Comparison of ENCODE assay signal across 20 cellular contexts in genomic region chr3:126216416-126216815, GRCh38. TPM values are rescaled to one million over a fixed set of nuclear protein-coding genes. Genes with fewer than 3 reads are reported as not detected.
DNase-seq lines count a peak whose midpoint lies in the region; ATAC-seq and TF ChIP-seq lines count a peak whose summit lies in the region.
"Had no signal": no experiment of that assay in that cellular context is flagged by ENCODE, and none has a peak within 500 bp of the region (broad histone marks: within the 10 kb centered on the region; RNA-seq: fewer than 3 reads in every experiment).

No MANE protein-coding gene starts in this region.

- CTCF ChIA-PET in SK-N-SH (lab: Yijun Ruan, JAX), result interaction anchor here (0.8 to 2.6 kb wide), 2 partner anchors 18 to 82 kb away, joined by 3 to 9 read pairs; no protein-coding TSS in a partner anchor

- POLR2A ChIA-PET in SK-N-SH (lab: Yijun Ruan, JAX), result no interaction called here

- H3K79me2 ChIP-seq in SK-N-SH (ENCODE audit: insufficient read depth) (no peaks in the 10 kb centered on the region), smooth muscle cell (ENCODE audit: low read depth) (no peaks in the 10 kb centered on the region), GM23338 (replicated peaks; ENCODE audit: insufficient read depth) (no peaks in the 10 kb centered on the region)

- H3K27me3 ChIP-seq in SK-N-SH (ENCODE audit: insufficient read depth), result no peaks in the 10 kb centered on the region
- H3K27me3 ChIP-seq in smooth muscle cell (ENCODE audit: low read depth), result no peaks in the 10 kb centered on the region
- H3K27me3 ChIP-seq in GM23338 (ENCODE audit: insufficient read depth), result peaks cover 28% of the 10 kb centered on the region

- TF ChIP-seq CTCF in SK-N-SH (IDR thresholded peaks at IDR 0.05) (no peak), smooth muscle cell (IDR thresholded peaks at IDR 0.05; ENCODE audit: borderline replicate concordance, insufficient read depth, poor library complexity, severe bottlenecking) (no peak), GM23338 (conservative IDR thresholded peaks at IDR 0.05; ENCODE audit: low read depth in 2 of 2) (no peak)

- 60% methylated on average over 1 of the region's 1 CpG for WGBS in SK-N-SH (ENCODE audit: low lambda C conversion rate)
- WGBS in smooth muscle cell (ENCODE audit: low lambda C conversion rate), result 35% methylated on average over 1 of the region's 1 CpG

- H3K27ac Mint-ChIP-seq in natural killer cell treated with Interleukin-12 subunit alpha and Interleukin-12 subunit beta and Interleukin-15 and Interleukin-18, amount 100 ng/mL, for 72 hours, result no peak overlapping the region
- no peak overlapping the region for H3K27ac Mint-ChIP-seq in GM23338
- H3K27ac Mint-ChIP-seq: activated naive CD8-positive, alpha-beta T cell; CD8-positive, alpha-beta memory T cell; endodermal cell; H9; memory B cell; neural progenitor cell had no signal

- peaks cover 42 to 75% of the 10 kb centered on the region in 2 donors for H3K27me3 Mint-ChIP-seq in natural killer cell treated with Interleukin-12 subunit alpha and Interleukin-12 subunit beta and Interleukin-15 and Interleukin-18, amount 100 ng/mL, for 72 hours
- H3K27me3 Mint-ChIP-seq in GM23338 (ENCODE audit: insufficient read depth, low read depth, poor library complexity), result peaks cover 22% of the 10 kb centered on the region

- peak; percentile 60 for DNase-seq in HCEC 1CT
- no peak for DNase-seq in SK-N-SH
- DNase-seq in fibroblast of peridontal ligament (ENCODE audit: extremely low read depth), result peak; percentile 33
- DNase-seq in smooth muscle cell (lab: John Stamatoyannopoulos, UW; ENCODE audit: unreplicated experiment), result no peak
- no peak for DNase-seq in natural killer cell treated with Interleukin-12 subunit alpha and Interleukin-12 subunit beta and Interleukin-15 and Interleukin-18, amount 100 ng/mL, for 72 hours (ENCODE audit: low spot score)
- DNase-seq in GM23338 (ENCODE audit: low spot score), result no peak
- no peak for DNase-seq in activated effector memory CD4-positive, alpha-beta T cell treated with anti-CD3 and anti-CD28 coated beads, Interleukin-2, amount 50 U/mL, for 16 hours
- DNase-seq: CD8-positive, alpha-beta memory T cell; endodermal cell; H9; NCI-H1105; NCI-H2171; SIG-M5; sigmoid colon; stimulated activated CD4-positive, alpha-beta T cell treated with anti-CD3 and anti-CD28 coated beads, Interleukin-4, amount 100 ng/mL, for 1 hour had no signal

- H3K4me1 ChIP-seq in SK-N-SH (ENCODE audit: control insufficient read depth in 1 of 2, insufficient read depth in 2 of 2, low read depth in 1 of 2, low read length in 1 of 2) (peaks cover 4 to 7% of the 10 kb centered on the region in 2 experiments; a peak in 2 of 4 replicates), smooth muscle cell (ENCODE audit: low read depth) (no peaks in the 10 kb centered on the region), GM23338 (ENCODE audit: insufficient read depth) (peaks cover 12% of the 10 kb centered on the region)

- no peak for ATAC-seq in natural killer cell treated with Interleukin-12 subunit alpha and Interleukin-12 subunit beta and Interleukin-15 and Interleukin-18, amount 100 ng/mL, for 72 hours
- ATAC-seq in GM23338, result no peak
- ATAC-seq: GM12878 had no signal

- H3K36me3 Mint-ChIP-seq in natural killer cell treated with Interleukin-12 subunit alpha and Interleukin-12 subunit beta and Interleukin-15 and Interleukin-18, amount 100 ng/mL, for 72 hours, result no peaks in the 10 kb centered on the region
- no peaks in the 10 kb centered on the region for H3K36me3 Mint-ChIP-seq in GM23338 (ENCODE audit: low read depth)
- H3K36me3 Mint-ChIP-seq: activated naive CD8-positive, alpha-beta T cell; CD8-positive, alpha-beta memory T cell; memory B cell had no signal

- no peak for TF ChIP-seq EP300 in SK-N-SH (IDR thresholded peaks at IDR 0.05; ENCODE audit: borderline replicate concordance in 1 of 2, low read depth in 1 of 2, low read length in 1 of 2)

- H3K36me3 ChIP-seq in SK-N-SH (replicated peaks in 1 of 2; ENCODE audit: control insufficient read depth in 1 of 2, insufficient read depth in 2 of 2, low read length in 1 of 2), result no peaks in the 10 kb centered on the region
- no peaks in the 10 kb centered on the region for H3K36me3 ChIP-seq in smooth muscle cell (ENCODE audit: low read depth)
- no peaks in the 10 kb centered on the region for H3K36me3 ChIP-seq in GM23338 (ENCODE audit: insufficient read depth)
- H3K36me3 ChIP-seq: neural progenitor cell, sigmoid colon had no signal

- peaks cover 3% of the 10 kb centered on the region; the same call in 1 of the 2 replicates for H3K9me3 ChIP-seq in SK-N-SH
- no peaks in the 10 kb centered on the region for H3K9me3 ChIP-seq in smooth muscle cell (replicated peaks; ENCODE audit: low read depth)
- H3K9me3 ChIP-seq: sigmoid colon had no signal

- no peak for TF ChIP-seq RAD21 in SK-N-SH (IDR thresholded peaks at IDR 0.05; ENCODE audit: low read length)

- H3K4me3 Mint-ChIP-seq in natural killer cell treated with Interleukin-12 subunit alpha and Interleukin-12 subunit beta and Interleukin-15 and Interleukin-18, amount 100 ng/mL, for 72 hours, result no peak overlapping the region
- H3K4me3 Mint-ChIP-seq in GM23338, result no peak overlapping the region
- H3K4me3 Mint-ChIP-seq: activated naive CD8-positive, alpha-beta T cell; CD8-positive, alpha-beta memory T cell; endodermal cell; H9; memory B cell; neural progenitor cell had no signal

- H3F3A ChIP-seq in SK-N-SH (replicated peaks; ENCODE audit: insufficient read depth) (no peaks in the 10 kb centered on the region), smooth muscle cell (ENCODE audit: low read depth) (no peaks in the 10 kb centered on the region), GM23338 (replicated peaks; ENCODE audit: low read depth) (no peaks in the 10 kb centered on the region)

- no peak overlapping the region for H3K4me3 ChIP-seq in SK-N-SH (ENCODE audit: low read depth in 2 of 2, low read length in 1 of 2)
- H3K4me3 ChIP-seq in smooth muscle cell, result no peak overlapping the region
- H3K4me3 ChIP-seq in GM23338, result no peak overlapping the region
- H3K4me3 ChIP-seq: GM12878, neural progenitor cell, sigmoid colon had no signal

- H3K4me2 ChIP-seq in SK-N-SH (peak overlapping the region; percentile 27; the same call in 1 of the 2 replicates), smooth muscle cell (peak overlapping the region; percentile 40), GM23338 (no peak overlapping the region)
- H3K4me2 ChIP-seq: neural progenitor cell had no signal

- H2AFZ ChIP-seq in SK-N-SH (ENCODE audit: low read depth) (no peak overlapping the region), smooth muscle cell (ENCODE audit: low read depth) (no peak overlapping the region), GM23338 (no peak overlapping the region)
- H2AFZ ChIP-seq: neural progenitor cell had no signal

- no peaks in the 10 kb centered on the region for H3K9me3 Mint-ChIP-seq in natural killer cell treated with Interleukin-12 subunit alpha and Interleukin-12 subunit beta and Interleukin-15 and Interleukin-18, amount 100 ng/mL, for 72 hours
- H3K9me3 Mint-ChIP-seq in GM23338, result no peaks in the 10 kb centered on the region; the same call in 2 of the 3 replicates

- no peaks in the 10 kb centered on the region for H4K20me1 ChIP-seq in SK-N-SH (ENCODE audit: insufficient read depth)
- no peaks in the 10 kb centered on the region for H4K20me1 ChIP-seq in smooth muscle cell (ENCODE audit: low read depth)
- H4K20me1 ChIP-seq in GM23338 (replicated peaks; ENCODE audit: insufficient read depth), result no peaks in the 10 kb centered on the region

- H3K27ac ChIP-seq in SK-N-SH (ENCODE audit: low read depth in 2 of 2, low read length in 1 of 2), result no peak overlapping the region; a peak in 1 of 4 replicates
- H3K27ac ChIP-seq in smooth muscle cell (ENCODE audit: low read depth), result no peak overlapping the region
- no peak overlapping the region for H3K27ac ChIP-seq in GM23338 (ENCODE audit: low read depth)
- H3K27ac ChIP-seq: neural progenitor cell, sigmoid colon had no signal

- H3K9me2 ChIP-seq in SK-N-SH (0 out of 2 replicates have a peak, but pooled peaks cover 3% of the 10 kb centered on the region), GM23338 (ENCODE audit: insufficient read depth) (0 out of 2 replicates have a peak, but pooled peaks cover 3% of the 10 kb centered on the region)

- H3K4me1 Mint-ChIP-seq in natural killer cell treated with Interleukin-12 subunit alpha and Interleukin-12 subunit beta and Interleukin-15 and Interleukin-18, amount 100 ng/mL, for 72 hours (ENCODE audit: low read depth in 2 of 2), result peaks cover 0 to 8% of the 10 kb centered on the region in 2 donors
- peaks cover 18% of the 10 kb centered on the region for H3K4me1 Mint-ChIP-seq in GM23338

- H3K9ac ChIP-seq in SK-N-SH (no peak overlapping the region), smooth muscle cell (ENCODE audit: low read depth) (no peak overlapping the region)
- H3K9ac ChIP-seq: neural progenitor cell had no signal

TF ChIP-seq in SK-N-SH, 30 proteins besides CTCF, POLR2A, EP300 and RAD21:
- TF ChIP-seq RCOR1 (IDR thresholded peaks at IDR 0.05; ENCODE audit: low read length), result no peak
- TF ChIP-seq FOSL2 (IDR thresholded peaks at IDR 0.05; ENCODE audit: borderline replicate concordance, low read depth), result peak; percentile 51

TF ChIP-seq in GM23338, 12 proteins besides CTCF, POLR2A, EP300 and RAD21 (continues in another document):
- TF ChIP-seq STAT1 (IDR thresholded peaks at IDR 0.05; ENCODE audit: unreplicated experiment), result no peak
- TF ChIP-seq EZH2phosphoT487 (IDR thresholded peaks at IDR 0.05; ENCODE audit: unreplicated experiment), result no peak
- no peak for TF ChIP-seq JUNB (IDR thresholded peaks at IDR 0.05; ENCODE audit: unreplicated experiment)
- no peak for TF ChIP-seq ZNF114 (CRISPR knock-in tag; IDR thresholded peaks at IDR 0.05)
- TF ChIP-seq ETS1 (IDR thresholded peaks at IDR 0.05), result no peak
- no peak for TF ChIP-seq POLR2AphosphoS5 (IDR thresholded peaks at IDR 0.05; ENCODE audit: low read depth)

RNA-seq across cellular contexts. Expression of gene ALDH1L1, which starts 36.0 kb away (rescaled TPM):
- polyA plus RNA-seq in SK-N-SH (2012; rRNA removed) (0.03 TPM in 1 of 2 replicates, not detected in the other), smooth muscle cell (0.48 TPM in 1 of 2 replicates, not detected in the other), GM23338 (2016; fragmentation: Nextera tagmentation; extraction: Ambion mirVana) (0.89 and 1.0 TPM in 2 replicates)
- 0.07 and 0.14 TPM in 2 replicates for polyA plus RNA-seq in SK-N-SH (2012; cell fraction: cytosol; rRNA removed)
- polyA plus RNA-seq in SK-N-SH (2012; cell fraction: nucleus; rRNA removed), result 0.08 and 0.19 TPM in 2 replicates
- not detected in 2 replicates for total RNA-seq in smooth muscle cell
- not detected for total RNA-seq in natural killer cell treated with Interleukin-12 subunit alpha and Interleukin-12 subunit beta and Interleukin-15 and Interleukin-18, amount 100 ng/mL, for 72 hours
- 0.82 and 1.3 TPM in 2 replicates for total RNA-seq in GM23338 (2014; rRNA removed; shearing (Covaris generic))
- total RNA-seq: CD8-positive, alpha-beta memory T cell; glomerular endothelial cell had no signal
- polyA plus RNA-seq: CD8-positive, alpha-beta memory T cell had no signal

Comparison
In these comparisons a context has a peak if more than half of its experiments do, and no peak if none do; other contexts are left out.
1. DNase-seq: peak in HCEC 1CT (single experiment) and fibroblast of peridontal ligament (single experiment); none in SK-N-SH (single experiment), smooth muscle cell (single experiment), natural killer cell treated with Interleukin-12 subunit alpha and Interleukin-12 subunit beta and Interleukin-15 and Interleukin-18, amount 100 ng/mL, for 72 hours (single experiment), GM23338 (single experiment) and activated effector memory CD4-positive, alpha-beta T cell treated with anti-CD3 and anti-CD28 coated beads, Interleukin-2, amount 50 U/mL, for 16 hours (single experiment).